ENCODE assay signal across 1 cellular context in genomic region chr1:180515857-180516388, GRCh38.
TF ChIP-seq lines count a peak whose summit lies in the region.

No MANE protein-coding gene starts in this region.

TF ChIP-seq in GM23338, 12 proteins besides CTCF, POLR2A, EP300 and RAD21 (continued from another document):
- TF ChIP-seq, protein P1, sequence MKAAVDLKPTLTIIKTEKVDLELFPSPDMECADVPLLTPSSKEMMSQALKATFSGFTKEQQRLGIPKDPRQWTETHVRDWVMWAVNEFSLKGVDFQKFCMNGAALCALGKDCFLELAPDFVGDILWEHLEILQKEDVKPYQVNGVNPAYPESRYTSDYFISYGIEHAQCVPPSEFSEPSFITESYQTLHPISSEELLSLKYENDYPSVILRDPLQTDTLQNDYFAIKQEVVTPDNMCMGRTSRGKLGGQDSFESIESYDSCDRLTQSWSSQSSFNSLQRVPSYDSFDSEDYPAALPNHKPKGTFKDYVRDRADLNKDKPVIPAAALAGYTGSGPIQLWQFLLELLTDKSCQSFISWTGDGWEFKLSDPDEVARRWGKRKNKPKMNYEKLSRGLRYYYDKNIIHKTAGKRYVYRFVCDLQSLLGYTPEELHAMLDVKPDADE (IDR thresholded peaks at IDR 0.05) = no peak
- TF ChIP-seq EZH2 (IDR thresholded peaks at IDR 0.05; ENCODE audit: low read depth, unreplicated experiment) (no peak), ZNF331 (CRISPR knock-in tag; IDR thresholded peaks at IDR 0.05; ENCODE audit: low read depth) (no peak), POLR2AphosphoS5 (IDR thresholded peaks at IDR 0.05; ENCODE audit: low read depth) (no peak), JUNB (IDR thresholded peaks at IDR 0.05; ENCODE audit: unreplicated experiment) (no peak), STAT1 (IDR thresholded peaks at IDR 0.05; ENCODE audit: unreplicated experiment) (no peak), ZNF114 (CRISPR knock-in tag; IDR thresholded peaks at IDR 0.05) (no peak)
